Comparison of ENCODE assay signal across 7 cellular contexts in the genomic region with DNA sequence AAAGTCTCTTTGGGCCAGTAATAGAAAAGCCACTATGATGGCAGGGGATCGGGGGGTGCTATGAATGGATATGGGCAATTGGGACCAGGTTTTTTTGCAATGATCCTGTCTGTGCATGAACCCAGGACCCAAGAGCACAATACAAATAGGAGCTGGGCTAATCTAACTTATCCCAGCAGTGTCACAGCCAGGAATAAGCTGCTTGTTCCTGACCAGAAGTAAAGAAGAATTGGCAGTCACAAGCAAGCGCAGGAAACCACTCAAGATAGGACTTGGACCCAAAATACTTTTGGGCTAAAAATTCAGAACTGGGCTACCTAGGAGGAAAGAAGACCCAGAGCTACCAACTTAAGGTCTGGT.
DNase-seq lines count a peak whose midpoint lies in the region; ATAC-seq and TF ChIP-seq lines count a peak whose summit lies in the region.
"Not testable (repeated sequence)": the region's sequence is repeated elsewhere in the genome, so short reads cannot be mapped to it uniquely, and the experiment has no call there.

No MANE protein-coding gene starts in this region.

- not testable (repeated sequence) for DNase-seq in MM.1S; ascending aorta (ENCODE audit: low spot score in 2 of 2); right cardiac atrium; right lobe of liver; stomach; transverse colon

- intact Hi-C loops in ascending aorta (cut with DNase I); right cardiac atrium (cut with DNase I); right lobe of liver (cut with DNase I); stomach (cut with DNase I; ENCODE audit: low total_unique reads); transverse colon (cut with DNase I; ENCODE audit: low total_unique reads): not testable (repeated sequence)

- not testable (repeated sequence) for H3K27ac ChIP-seq in MM.1S (ENCODE audit: low read length); right cardiac atrium (ENCODE audit: low read length)
- peak overlapping the region; percentile 65 to 68 for H3K27ac ChIP-seq in ascending aorta
- peak overlapping the region in 3 of 4 donors; percentile 78 to 91 (median 79) for H3K27ac ChIP-seq in gastroesophageal sphincter
- H3K27ac ChIP-seq in right lobe of liver = peak overlapping the region; percentile 43 to 67 (median 65)
- H3K27ac ChIP-seq in stomach = peak overlapping the region in 3 of 5 donors; percentile 52 to 68 (median 64)
- H3K27ac ChIP-seq in transverse colon = peak overlapping the region; percentile 58 to 74 (median 68)

- not testable (repeated sequence) for H3K4me3 ChIP-seq in MM.1S (ENCODE audit: low read length); ascending aorta; gastroesophageal sphincter; right cardiac atrium (ENCODE audit: low read length); right lobe of liver; stomach; transverse colon

- not testable (repeated sequence) for H3K9ac ChIP-seq in MM.1S (ENCODE audit: low read length)

- H3F3A ChIP-seq in MM.1S (ENCODE audit: insufficient read depth, low read length) = not testable (repeated sequence)

- 89% methylated on average over 1 to 2 of the region's 2 CpGs for WGBS in gastroesophageal sphincter (ENCODE audit: low coverage in 1 of 2), 2 donors
- 68% methylated on average over 2 of the region's 2 CpGs for WGBS in right cardiac atrium
- WGBS in right lobe of liver (ENCODE audit: insufficient coverage, low coverage, low lambda C conversion rate, missing lambda C conversion rate) = 86% methylated on average over 2 of the region's 2 CpGs
- 88 to 100% (median 97%) methylated on average over 2 of the region's 2 CpGs for WGBS in stomach, 5 donors
- WGBS in transverse colon (ENCODE audit: low coverage in 1 of 2), 2 donors = 80 to 95% methylated on average over 1 to 2 of the region's 2 CpGs

- in situ Hi-C loops in transverse colon (cut with MboI; ENCODE audit: low pct_ligation_motif_present in 1 of 4, low pct_unique_long_range_greater_than_20kb in 1 of 4, low sequenced_read_pairs in 3 of 4) = not testable (repeated sequence)

- H3K79me2 ChIP-seq in MM.1S (ENCODE audit: low read length) = not testable (repeated sequence)

- not testable (repeated sequence) for H3K27me3 ChIP-seq in MM.1S (replicated peaks; ENCODE audit: insufficient read depth, low read length); ascending aorta; gastroesophageal sphincter; right cardiac atrium (ENCODE audit: control insufficient read depth, insufficient read depth); right lobe of liver; stomach; transverse colon

- not testable (repeated sequence) for TF ChIP-seq POLR2A in gastroesophageal sphincter (IDR thresholded peaks at IDR 0.05); right lobe of liver (IDR thresholded peaks at IDR 0.05); stomach (IDR thresholded peaks at IDR 0.05); transverse colon (IDR thresholded peaks at IDR 0.05)

- H3K36me3 ChIP-seq in MM.1S (replicated peaks; ENCODE audit: insufficient read depth, low read length); ascending aorta; gastroesophageal sphincter; right lobe of liver; stomach; transverse colon: not testable (repeated sequence)

- not testable (repeated sequence) for H3K9me3 ChIP-seq in MM.1S (replicated peaks; ENCODE audit: insufficient read depth, low read length); ascending aorta; gastroesophageal sphincter; right cardiac atrium (ENCODE audit: control insufficient read depth, low read length); right lobe of liver; stomach; transverse colon

- not testable (repeated sequence) for H3K9me2 ChIP-seq in MM.1S (replicated peaks; ENCODE audit: insufficient read depth, low read length)

- not testable (repeated sequence) for TF ChIP-seq EP300 in gastroesophageal sphincter (IDR thresholded peaks at IDR 0.05); stomach (IDR thresholded peaks at IDR 0.05); transverse colon (IDR thresholded peaks at IDR 0.05; ENCODE audit: low read depth)

- H3K4me1 ChIP-seq in MM.1S (ENCODE audit: low read length) (peaks cover 23% of the 10 kb centered on the region), ascending aorta (peaks cover 15 to 33% of the 10 kb centered on the region in 2 donors), gastroesophageal sphincter (peaks cover 4 to 57% (median 10%) of the 10 kb centered on the region in 3 donors), right lobe of liver (peaks cover 0 to 13% (median 0%) of the 10 kb centered on the region in 4 donors), stomach (peaks cover 6 to 39% (median 23%) of the 10 kb centered on the region in 4 donors), transverse colon (peaks cover 9 to 26% (median 16%) of the 10 kb centered on the region in 4 donors)
- not testable (repeated sequence) for H3K4me1 ChIP-seq in right cardiac atrium (ENCODE audit: control insufficient read depth, insufficient read depth, low read length)

- ATAC-seq in gastroesophageal sphincter = not testable (repeated sequence)
- peak; percentile 44 to 55 for ATAC-seq in right cardiac atrium
- peak; percentile 16 to 56 (median 41) for ATAC-seq in right lobe of liver

- not testable (repeated sequence) for H4K20me1 ChIP-seq in MM.1S (ENCODE audit: insufficient read depth, low read length)

- not testable (repeated sequence) for H2AFZ ChIP-seq in MM.1S (ENCODE audit: low read length)

- peak overlapping the region; percentile 42; the same call in 1 of the 2 replicates for H3K4me2 ChIP-seq in MM.1S (ENCODE audit: low read depth, low read length)

- TF ChIP-seq CTCF in MM.1S (IDR thresholded peaks at IDR 0.05; ENCODE audit: low read length); ascending aorta (IDR thresholded peaks at IDR 0.05); gastroesophageal sphincter (IDR thresholded peaks at IDR 0.05); right lobe of liver (IDR thresholded peaks at IDR 0.05); stomach (IDR thresholded peaks at IDR 0.05); transverse colon (IDR thresholded peaks at IDR 0.05): not testable (repeated sequence)
